8 cellular contexts compared by ENCODE assay signal in the genomic region with DNA sequence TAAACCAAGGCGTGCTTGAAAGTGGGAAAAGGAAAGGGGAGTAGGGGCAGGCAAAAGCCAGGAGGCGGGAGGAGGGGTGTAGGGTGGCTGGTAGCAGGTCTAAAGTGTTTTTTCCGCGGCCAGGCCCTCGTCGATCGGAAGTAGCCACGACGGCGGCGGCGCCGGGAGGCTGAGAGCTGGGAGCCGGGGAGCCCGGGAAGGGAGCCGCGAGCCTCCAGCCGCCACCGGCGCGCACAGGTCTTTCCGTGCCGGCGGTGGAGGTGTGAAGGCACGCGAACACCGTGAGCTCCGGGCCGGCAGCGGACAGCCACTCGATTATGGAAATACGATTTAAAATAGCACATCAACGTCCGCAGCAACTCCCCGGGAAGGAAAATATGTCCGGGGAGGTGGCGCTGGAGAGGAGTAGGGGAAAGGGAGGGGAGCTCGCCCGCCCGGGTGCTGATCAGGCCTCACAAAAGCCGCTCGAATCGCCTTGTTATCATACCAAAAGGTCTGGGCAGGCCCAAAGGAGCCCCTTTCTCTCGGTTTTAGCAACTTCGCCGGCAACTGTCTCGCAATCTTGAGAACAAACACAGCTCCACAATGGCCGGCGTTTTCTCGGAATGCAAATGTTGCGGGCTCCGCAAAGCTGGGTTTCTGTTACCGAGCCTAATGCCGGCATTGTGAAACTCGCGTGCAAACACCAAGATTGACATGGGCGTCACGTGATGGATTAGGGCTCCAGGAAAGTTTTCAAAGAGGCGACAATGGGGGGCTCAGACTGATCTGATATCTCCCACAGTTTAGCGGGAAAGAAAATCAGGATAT. TPM values are rescaled to one million over a fixed set of nuclear protein-coding genes. Genes with fewer than 3 reads are reported as not detected.
A peak's percentile ranks its signal among the peaks of the same experiment; 100 is the strongest.
DNase-seq lines count a peak whose midpoint lies in the region; ATAC-seq, FAIRE-seq and TF ChIP-seq lines count a peak whose summit lies in the region.

No MANE protein-coding gene starts in this region.

- CTCF ChIA-PET in MCF 10A (lab: Yijun Ruan, JAX), result interaction anchor here (0.6 to 1.9 kb wide), 11 partner anchors 10 to 325 kb away, joined by 3 to 10 read pairs (median 3); no protein-coding TSS in a partner anchor

- no peaks in the 10 kb centered on the region for H3K9me3 Mint-ChIP-seq in MCF 10A (ENCODE audit: unreplicated experiment)

- POLR2A ChIA-PET in MCF 10A (lab: Yijun Ruan, JAX), result interaction anchor here (0.6 to 1.5 kb wide), 5 partner anchors 9 to 198 kb away, joined by 3 to 5 read pairs (median 3); partner anchors contain the start of gene SUGT1

- peak overlapping the region; percentile 53 to 74 (median 64) for H3K4me3 ChIP-seq in BLaER1 treated with 17β-estradiol and CSF1 and Interleukin-3, amounts not matched to agents 10 nM and 100 nM
- peak overlapping the region; percentile 67 to 76 for H3K4me3 ChIP-seq in kidney (ENCODE audit: low read length in 2 of 2)

- H3K27ac Mint-ChIP-seq in MCF 10A (ENCODE audit: low read depth, unreplicated experiment), result peak overlapping the region; percentile 46

- BruUV-seq in MCF 10A (replicated peaks; lab: Mats Ljungman, UMichigan), result no TSS peak

- H3K4me2 ChIP-seq in BLaER1 treated with 17β-estradiol and CSF1 and Interleukin-3, amounts not matched to agents 10 nM and 100 nM, result peak overlapping the region; percentile 50 to 82 (median 79)

- H3K27ac ChIP-seq in BLaER1 treated with 17β-estradiol and CSF1 and Interleukin-3, amounts not matched to agents 10 nM and 100 nM, result peak overlapping the region; percentile 51 to 75 (median 55); a peak in 17 of 22 replicates
- peak overlapping the region; percentile 42 to 43 for H3K27ac ChIP-seq in kidney (ENCODE audit: low read depth in 2 of 2, low read length in 2 of 2)

- FAIRE-seq in kidney (lab: Jason Lieb, UNC), result no peak

- H3K9ac ChIP-seq in BLaER1 treated with 17β-estradiol and CSF1 and Interleukin-3, amounts not matched to agents 10 nM and 100 nM, result peak overlapping the region; percentile 59 to 75 (median 68); a peak in 21 of 22 replicates
- H3K9ac ChIP-seq in kidney (ENCODE audit: low read length in 2 of 2), result peak overlapping the region in 1 of 2 donors; percentile 57

- no peaks in the 10 kb centered on the region for H3K36me3 ChIP-seq in BLaER1 treated with 17β-estradiol and CSF1 and Interleukin-3, amounts not matched to agents 10 nM and 100 nM
- H3K36me3 ChIP-seq in kidney (ENCODE audit: control insufficient read depth in 1 of 2, insufficient read depth in 2 of 2, low read length in 2 of 2), result no peaks in the 10 kb centered on the region

- H3K27me3 Mint-ChIP-seq in MCF 10A (ENCODE audit: insufficient read depth, unreplicated experiment), result peaks cover 40% of the 10 kb centered on the region

- TF ChIP-seq CTCF in MCF 10A (IDR thresholded peaks at IDR 0.05; ENCODE audit: unreplicated experiment), result no peak
- no peak for TF ChIP-seq CTCF in kidney (IDR thresholded peaks at IDR 0.05; ENCODE audit: borderline replicate concordance, extremely low read depth, insufficient read depth)

- H3K27me3 ChIP-seq in BLaER1 treated with 17β-estradiol and CSF1 and Interleukin-3, amounts not matched to agents 10 nM and 100 nM, result 0 out of 22 replicates have a peak, but pooled peaks cover 0 to 5% (median 0%) of the 10 kb centered on the region in 11 experiments

- peak; percentile 85 for ATAC-seq in GM18873 (IDR thresholded peaks at IDR 0.05; ENCODE audit: low FRiP score, unreplicated experiment)
- peak; percentile 86 for ATAC-seq in HG03095 (IDR thresholded peaks at IDR 0.05; ENCODE audit: unreplicated experiment)

- no peaks in the 10 kb centered on the region; a peak in 1 of 22 replicates for H4K20me1 ChIP-seq in BLaER1 treated with 17β-estradiol and CSF1 and Interleukin-3, amounts not matched to agents 10 nM and 100 nM

- H3K36me3 Mint-ChIP-seq in MCF 10A (ENCODE audit: insufficient read depth, unreplicated experiment), result no peaks in the 10 kb centered on the region

- H3K4me1 Mint-ChIP-seq in MCF 10A (ENCODE audit: insufficient read depth, unreplicated experiment), result peaks cover 5% of the 10 kb centered on the region

- peaks cover 0 to 6% (median 2%) of the 10 kb centered on the region in 10 experiments; a peak in 4 of 20 replicates for H3K4me1 ChIP-seq in BLaER1 treated with 17β-estradiol and CSF1 and Interleukin-3, amounts not matched to agents 10 nM and 100 nM
- peaks cover 0 to 6% of the 10 kb centered on the region in 2 donors for H3K4me1 ChIP-seq in kidney (ENCODE audit: control insufficient read depth in 1 of 2, insufficient read depth in 1 of 2, low read depth in 1 of 2, low read length in 2 of 2)

- intact Hi-C loops in MCF 10A (cut with micrococcal nuclease) (no loop called here), kidney (cut with DNase I) (no loop called here)

- H3K4me3 Mint-ChIP-seq in MCF 10A (ENCODE audit: unreplicated experiment), result peak overlapping the region; percentile 81

- peaks cover 24 to 50% (median 37%) of the 10 kb centered on the region in 11 experiments for H3K9me3 ChIP-seq in BLaER1 treated with 17β-estradiol and CSF1 and Interleukin-3, amounts not matched to agents 10 nM and 100 nM (replicated peaks in 1 of 11)
- H3K9me3 ChIP-seq in kidney (ENCODE audit: control insufficient read depth in 1 of 2, low read length in 2 of 2), result no peaks in the 10 kb centered on the region

- DNase-seq in NCI-H526 (lab: John Stamatoyannopoulos, UW) (peak; percentile 90 to 97), MCF 10A (ENCODE audit: unreplicated experiment) (peak; percentile 33), kidney (peak; percentile 74)
- peak; percentile 27 for DNase-seq in stimulated activated CD8-positive, alpha-beta memory T cell treated with anti-CD3 and anti-CD28 coated beads, Interleukin-4, amount 100 ng/mL, for 48 hours
- no peak for DNase-seq in activated effector memory CD4-positive, alpha-beta T cell treated with anti-CD3 and anti-CD28 coated beads, Interleukin-2, amount 50 U/mL, for 16 hours

RNA-seq across cellular contexts. Expression of gene PCDH8, which starts 2.9 kb away (rescaled TPM):
- not detected in 2 replicates for total RNA-seq in MCF 10A (2022)
- total RNA-seq in kidney, result not detected
- polyA plus RNA-seq in kidney (ENCODE audit: insufficient read depth, low read depth, low replicate concordance), result not detected
